In genomic region chr2:95121495-95122196, GRCh38 we compare ENCODE assay signal across 7 cellular contexts. TPM values are rescaled to one million over a fixed set of nuclear protein-coding genes. Genes with fewer than 3 reads are reported as not detected.
DNase-seq lines count a peak whose midpoint lies in the region; ATAC-seq and TF ChIP-seq lines count a peak whose summit lies in the region.

Gene MRPS5 (minus strand): TSS chr2:95121808. CDS start chr2:95121791, 17 bp downstream.

- in situ Hi-C loops in astrocyte of the cerebellum (cut with HindIII; ENCODE audit: low sequenced_read_pairs), result no loop called here

- peak; percentile 12 for TF ChIP-seq CTCF in astrocyte of the cerebellum (IDR thresholded peaks at IDR 0.05; ENCODE audit: low read depth, low read length, missing control alignments)

- intact Hi-C loops in sciatic nerve (cut with DNase I), result no loop called here

- peak within 1 kb of the TSS; percentile 86 for H3K4me3 ChIP-seq in astrocyte of the cerebellum (ENCODE audit: low read depth, low read length)

- ATAC-seq in GM18502 (IDR thresholded peaks at IDR 0.05; ENCODE audit: poor library complexity, unreplicated experiment), result peak; percentile 95
- peak; percentile 93 for ATAC-seq in HG02852 (IDR thresholded peaks at IDR 0.05; ENCODE audit: unreplicated experiment)
- ATAC-seq in sciatic nerve, result peak; percentile 96

- DNase-seq in NCI-H187 (lab: John Stamatoyannopoulos, UW) (peak; percentile 48 to 57), T-helper 9 cell (peak; percentile 81), astrocyte of the cerebellum (ENCODE audit: low read depth) (peak; percentile 22), hippocampal formation (lab: John Stamatoyannopoulos, UW) (peak; percentile 79 to 80), sciatic nerve (ENCODE audit: low spot score) (peak; percentile 94)

RNA-seq across cellular contexts. Expression of gene MRPS5, which starts in this region (rescaled TPM):
- 49.1 TPM for total RNA-seq in sciatic nerve

Comparison
In these comparisons a context has a peak if more than half of its experiments do, and no peak if none do; other contexts are left out.
1. Peak in every context shown above with its lines: DNase-seq, ATAC-seq and H3K4me3 ChIP-seq.
2. DNase-seq: peak in every context shown above with its lines; median percentile 94 in sciatic nerve; 81 in T-helper 9 cell; 80 in hippocampal formation; 52 in NCI-H187; 22 in astrocyte of the cerebellum.